Comparison of ENCODE assay signal across 1 cellular context in genomic region chr1:99579691-99580171, GRCh38.
TF ChIP-seq lines count a peak whose summit lies in the region.

No MANE protein-coding gene starts in this region.

TF ChIP-seq in GM23338, 12 proteins besides CTCF, POLR2A, EP300 and RAD21 (continued from another document):
- TF ChIP-seq, protein P1, sequence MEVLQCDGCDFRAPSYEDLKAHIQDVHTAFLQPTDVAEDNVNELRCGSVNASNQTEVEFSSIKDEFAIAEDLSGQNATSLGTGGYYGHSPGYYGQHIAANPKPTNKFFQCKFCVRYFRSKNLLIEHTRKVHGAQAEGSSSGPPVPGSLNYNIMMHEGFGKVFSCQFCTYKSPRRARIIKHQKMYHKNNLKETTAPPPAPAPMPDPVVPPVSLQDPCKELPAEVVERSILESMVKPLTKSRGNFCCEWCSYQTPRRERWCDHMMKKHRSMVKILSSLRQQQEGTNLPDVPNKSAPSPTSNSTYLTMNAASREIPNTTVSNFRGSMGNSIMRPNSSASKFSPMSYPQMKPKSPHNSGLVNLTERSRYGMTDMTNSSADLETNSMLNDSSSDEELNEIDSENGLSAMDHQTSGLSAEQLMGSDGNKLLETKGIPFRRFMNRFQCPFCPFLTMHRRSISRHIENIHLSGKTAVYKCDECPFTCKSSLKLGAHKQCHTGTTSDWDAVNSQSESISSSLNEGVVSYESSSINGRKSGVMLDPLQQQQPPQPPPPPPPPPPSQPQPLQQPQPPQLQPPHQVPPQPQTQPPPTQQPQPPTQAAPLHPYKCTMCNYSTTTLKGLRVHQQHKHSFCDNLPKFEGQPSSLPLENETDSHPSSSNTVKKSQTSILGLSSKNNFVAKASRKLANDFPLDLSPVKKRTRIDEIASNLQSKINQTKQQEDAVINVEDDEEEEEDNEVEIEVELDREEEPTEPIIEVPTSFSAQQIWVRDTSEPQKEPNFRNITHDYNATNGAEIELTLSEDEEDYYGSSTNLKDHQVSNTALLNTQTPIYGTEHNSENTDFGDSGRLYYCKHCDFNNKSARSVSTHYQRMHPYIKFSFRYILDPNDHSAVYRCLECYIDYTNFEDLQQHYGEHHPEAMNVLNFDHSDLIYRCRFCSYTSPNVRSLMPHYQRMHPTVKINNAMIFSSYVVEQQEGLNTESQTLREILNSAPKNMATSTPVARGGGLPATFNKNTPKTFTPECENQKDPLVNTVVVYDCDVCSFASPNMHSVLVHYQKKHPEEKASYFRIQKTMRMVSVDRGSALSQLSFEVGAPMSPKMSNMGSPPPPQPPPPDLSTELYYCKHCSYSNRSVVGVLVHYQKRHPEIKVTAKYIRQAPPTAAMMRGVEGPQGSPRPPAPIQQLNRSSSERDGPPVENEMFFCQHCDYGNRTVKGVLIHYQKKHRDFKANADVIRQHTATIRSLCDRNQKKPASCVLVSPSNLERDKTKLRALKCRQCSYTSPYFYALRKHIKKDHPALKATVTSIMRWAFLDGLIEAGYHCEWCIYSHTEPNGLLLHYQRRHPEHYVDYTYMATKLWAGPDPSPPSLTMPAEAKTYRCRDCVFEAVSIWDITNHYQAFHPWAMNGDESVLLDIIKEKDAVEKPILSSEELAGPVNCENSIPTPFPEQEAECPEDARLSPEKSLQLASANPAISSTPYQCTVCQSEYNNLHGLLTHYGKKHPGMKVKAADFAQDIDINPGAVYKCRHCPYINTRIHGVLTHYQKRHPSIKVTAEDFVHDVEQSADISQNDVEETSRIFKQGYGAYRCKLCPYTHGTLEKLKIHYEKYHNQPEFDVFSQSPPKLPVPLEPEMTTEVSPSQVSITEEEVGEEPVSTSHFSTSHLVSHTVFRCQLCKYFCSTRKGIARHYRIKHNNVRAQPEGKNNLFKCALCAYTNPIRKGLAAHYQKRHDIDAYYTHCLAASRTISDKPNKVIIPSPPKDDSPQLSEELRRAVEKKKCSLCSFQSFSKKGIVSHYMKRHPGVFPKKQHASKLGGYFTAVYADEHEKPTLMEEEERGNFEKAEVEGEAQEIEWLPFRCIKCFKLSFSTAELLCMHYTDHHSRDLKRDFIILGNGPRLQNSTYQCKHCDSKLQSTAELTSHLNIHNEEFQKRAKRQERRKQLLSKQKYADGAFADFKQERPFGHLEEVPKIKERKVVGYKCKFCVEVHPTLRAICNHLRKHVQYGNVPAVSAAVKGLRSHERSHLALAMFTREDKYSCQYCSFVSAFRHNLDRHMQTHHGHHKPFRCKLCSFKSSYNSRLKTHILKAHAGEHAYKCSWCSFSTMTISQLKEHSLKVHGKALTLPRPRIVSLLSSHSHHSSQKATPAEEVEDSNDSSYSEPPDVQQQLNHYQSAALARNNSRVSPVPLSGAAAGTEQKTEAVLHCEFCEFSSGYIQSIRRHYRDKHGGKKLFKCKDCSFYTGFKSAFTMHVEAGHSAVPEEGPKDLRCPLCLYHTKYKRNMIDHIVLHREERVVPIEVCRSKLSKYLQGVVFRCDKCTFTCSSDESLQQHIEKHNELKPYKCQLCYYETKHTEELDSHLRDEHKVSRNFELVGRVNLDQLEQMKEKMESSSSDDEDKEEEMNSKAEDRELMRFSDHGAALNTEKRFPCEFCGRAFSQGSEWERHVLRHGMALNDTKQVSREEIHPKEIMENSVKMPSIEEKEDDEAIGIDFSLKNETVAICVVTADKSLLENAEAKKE (CRISPR knock-in tag; IDR thresholded peaks at IDR 0.05): no peak
- TF ChIP-seq, protein P2, sequence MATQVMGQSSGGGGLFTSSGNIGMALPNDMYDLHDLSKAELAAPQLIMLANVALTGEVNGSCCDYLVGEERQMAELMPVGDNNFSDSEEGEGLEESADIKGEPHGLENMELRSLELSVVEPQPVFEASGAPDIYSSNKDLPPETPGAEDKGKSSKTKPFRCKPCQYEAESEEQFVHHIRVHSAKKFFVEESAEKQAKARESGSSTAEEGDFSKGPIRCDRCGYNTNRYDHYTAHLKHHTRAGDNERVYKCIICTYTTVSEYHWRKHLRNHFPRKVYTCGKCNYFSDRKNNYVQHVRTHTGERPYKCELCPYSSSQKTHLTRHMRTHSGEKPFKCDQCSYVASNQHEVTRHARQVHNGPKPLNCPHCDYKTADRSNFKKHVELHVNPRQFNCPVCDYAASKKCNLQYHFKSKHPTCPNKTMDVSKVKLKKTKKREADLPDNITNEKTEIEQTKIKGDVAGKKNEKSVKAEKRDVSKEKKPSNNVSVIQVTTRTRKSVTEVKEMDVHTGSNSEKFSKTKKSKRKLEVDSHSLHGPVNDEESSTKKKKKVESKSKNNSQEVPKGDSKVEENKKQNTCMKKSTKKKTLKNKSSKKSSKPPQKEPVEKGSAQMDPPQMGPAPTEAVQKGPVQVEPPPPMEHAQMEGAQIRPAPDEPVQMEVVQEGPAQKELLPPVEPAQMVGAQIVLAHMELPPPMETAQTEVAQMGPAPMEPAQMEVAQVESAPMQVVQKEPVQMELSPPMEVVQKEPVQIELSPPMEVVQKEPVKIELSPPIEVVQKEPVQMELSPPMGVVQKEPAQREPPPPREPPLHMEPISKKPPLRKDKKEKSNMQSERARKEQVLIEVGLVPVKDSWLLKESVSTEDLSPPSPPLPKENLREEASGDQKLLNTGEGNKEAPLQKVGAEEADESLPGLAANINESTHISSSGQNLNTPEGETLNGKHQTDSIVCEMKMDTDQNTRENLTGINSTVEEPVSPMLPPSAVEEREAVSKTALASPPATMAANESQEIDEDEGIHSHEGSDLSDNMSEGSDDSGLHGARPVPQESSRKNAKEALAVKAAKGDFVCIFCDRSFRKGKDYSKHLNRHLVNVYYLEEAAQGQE (IDR thresholded peaks at IDR 0.05; ENCODE audit: unreplicated experiment): no peak
- no peak for TF ChIP-seq EZH2phosphoT487 (IDR thresholded peaks at IDR 0.05; ENCODE audit: unreplicated experiment)
